ENCODE assay signal across 8 cellular contexts in the genomic region with DNA sequence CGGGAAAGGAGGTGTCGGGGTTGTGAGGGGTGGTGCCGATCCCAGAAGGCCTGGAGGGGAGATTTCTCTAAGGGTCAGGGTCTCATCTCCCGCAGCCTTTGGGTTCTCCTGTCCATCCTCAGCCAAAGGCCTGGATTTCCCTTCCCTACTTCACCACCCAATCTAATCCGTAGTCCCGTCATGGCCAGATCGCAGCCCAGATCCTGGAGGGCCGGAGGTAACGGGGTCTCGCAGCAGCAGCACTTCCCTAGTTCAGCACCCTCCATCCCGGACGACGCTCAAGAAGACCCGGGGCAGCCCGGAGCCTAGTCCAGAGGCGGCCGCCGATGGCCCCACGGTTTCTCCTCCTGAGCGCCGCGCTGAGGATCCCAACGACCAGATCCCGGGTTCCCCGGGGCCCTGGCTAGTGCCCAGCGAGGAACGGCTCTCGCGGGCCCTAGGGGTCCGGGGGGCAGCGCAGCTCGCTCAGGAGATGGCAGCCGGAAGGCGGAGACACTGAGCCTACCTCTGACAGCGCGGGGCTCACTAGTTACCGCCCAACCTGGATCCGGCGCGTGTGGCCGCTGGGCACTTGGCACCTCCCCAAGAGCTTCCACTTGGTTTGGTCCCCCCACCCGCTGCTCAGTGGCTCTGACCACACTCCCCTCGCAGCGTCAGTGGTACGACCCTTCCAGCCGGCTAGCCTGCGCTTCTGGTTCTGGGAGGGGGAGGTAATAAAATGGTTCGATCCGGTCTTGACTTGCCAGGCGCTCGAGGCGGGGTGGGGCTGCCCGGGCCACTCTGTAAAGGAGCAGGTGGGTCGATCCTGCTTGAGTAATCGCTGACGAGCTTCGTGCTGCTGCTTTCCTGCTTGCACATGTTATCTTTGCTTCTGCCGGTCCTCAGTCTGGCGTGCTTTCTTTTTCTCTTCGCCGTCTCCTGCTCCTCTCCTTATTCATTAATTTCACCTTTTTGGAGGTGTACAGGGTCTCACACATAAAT. TPM values are rescaled to one million over a fixed set of nuclear protein-coding genes. Genes with fewer than 3 reads are reported as not detected.
DNase-seq lines count a peak whose midpoint lies in the region; ATAC-seq and TF ChIP-seq lines count a peak whose summit lies in the region.

No MANE protein-coding gene starts in this region.

- no peak overlapping the region for H3K4me3 ChIP-seq in GM23248

- no peaks in the 10 kb centered on the region for H3K27me3 Mint-ChIP-seq in CD4-positive, alpha-beta T cell

- in situ Hi-C loops in GM23248 (cut with MboI) = no loop called here

- DNase-seq in CD4-positive, alpha-beta T cell = peak; percentile 51 to 77 (median 61)
- DNase-seq in GM23248 (peak; percentile 17), NCI-H187 treated with DMSO at 0.1 percent for 48 hours (lab: John Stamatoyannopoulos, UW) (peak; percentile 60), cerebellar cortex (ENCODE audit: low spot score) (peak; percentile 93), kidney glomerular epithelial cell (lab: John Stamatoyannopoulos, UW) (peak; percentile 25), GM19240 (ENCODE audit: insufficient read length, low spot score) (no peak)
- DNase-seq in activated CD4-positive, alpha-beta T cell treated with anti-CD3 and anti-CD28 coated beads for 1 hour = peak; percentile 55
- peak; percentile 70 for DNase-seq in stimulated activated CD4-positive, alpha-beta T cell treated with anti-CD3 and anti-CD28 coated beads, Interleukin-2, amount 100 ng/mL, for 24 hours

- no peaks in the 10 kb centered on the region for H4K20me1 ChIP-seq in GM23248 (ENCODE audit: insufficient read depth)

- H3K9me3 ChIP-seq in CD4-positive, alpha-beta T cell (ENCODE audit: control insufficient read depth, low read length) = no peaks in the 10 kb centered on the region
- H3K9me3 ChIP-seq in GM23248 (ENCODE audit: low read depth) = no peaks in the 10 kb centered on the region

- TF ChIP-seq CTCF in CD4-positive, alpha-beta T cell (IDR thresholded peaks at IDR 0.05) = peak; percentile 31

- H3K4me3 Mint-ChIP-seq in CD4-positive, alpha-beta T cell = peak overlapping the region; percentile 80

- H3K4me1 ChIP-seq in GM23248 (ENCODE audit: insufficient read depth) = peaks cover 6% of the 10 kb centered on the region; the same call in 1 of the 2 replicates

- peaks cover 3% of the 10 kb centered on the region for H3F3A ChIP-seq in GM23248 (ENCODE audit: insufficient read depth)

- H3K9me3 Mint-ChIP-seq in CD4-positive, alpha-beta T cell = no peaks in the 10 kb centered on the region

- no peaks in the 10 kb centered on the region for H3K79me2 ChIP-seq in GM23248 (ENCODE audit: insufficient read depth)

- peak; percentile 72 for ATAC-seq in CD4-positive, alpha-beta T cell (ENCODE audit: poor library complexity)

- intact Hi-C loops in CD4-positive, alpha-beta T cell (cut with DNase I, micrococcal nuclease) = no loop called here

- H3K27me3 ChIP-seq in CD4-positive, alpha-beta T cell (ENCODE audit: control insufficient read depth, insufficient read depth, low read length) = no peaks in the 10 kb centered on the region
- no peaks in the 10 kb centered on the region for H3K27me3 ChIP-seq in GM23248 (replicated peaks; ENCODE audit: insufficient read depth)

- H3K9me2 ChIP-seq in GM23248 (ENCODE audit: insufficient read depth) = no peaks in the 10 kb centered on the region

- H3K27ac ChIP-seq in CD4-positive, alpha-beta T cell (ENCODE audit: low read depth, low read length) = peak overlapping the region; percentile 72
- peak overlapping the region; percentile 69 for H3K27ac ChIP-seq in GM23248

- POLR2A ChIA-PET in CD4-positive, alpha-beta T cell (lab: Charles Lee) = interaction anchor here (0.6 to 6.0 kb wide), 15 partner anchors 9 to 1516 kb away, joined by 3 to 50 read pairs (median 4); partner anchors contain the start of genes ELK1, GRIPAP1, OTUD5 and PRAF2

- H3K27ac Mint-ChIP-seq in CD4-positive, alpha-beta T cell = peak overlapping the region; percentile 86

- H3K9ac ChIP-seq in GM23248 = no peak overlapping the region

- WGBS in GM23248 (ENCODE audit: low coverage in 1 of 2, low lambda C conversion rate in 2 of 2, missing lambda C conversion rate in 2 of 2), 2 experiments = 70 to 73% methylated on average over 26 to 41 of the region's 61 CpGs

- H3K4me1 Mint-ChIP-seq in CD4-positive, alpha-beta T cell (ENCODE audit: low read depth) = peaks cover 32% of the 10 kb centered on the region

- H3K36me3 ChIP-seq in GM23248 (ENCODE audit: low read depth) = no peaks in the 10 kb centered on the region

- H3K36me3 Mint-ChIP-seq in CD4-positive, alpha-beta T cell (ENCODE audit: low read depth) = no peaks in the 10 kb centered on the region

- CTCF ChIA-PET in CD4-positive, alpha-beta T cell (lab: Charles Lee) = interaction anchor here (0.8 to 3.2 kb wide), 4 partner anchors 10 to 59 kb away, joined by 3 to 15 read pairs (median 6); no protein-coding TSS in a partner anchor

- peak overlapping the region; percentile 79; the same call in 1 of the 2 replicates for H2AFZ ChIP-seq in GM23248

- H3K4me2 ChIP-seq in GM23248 (ENCODE audit: unreplicated experiment) = peak overlapping the region; percentile 61

RNA-seq across cellular contexts. Expression of gene MAGIX, which starts 3.6 kb away (rescaled TPM):
- total RNA-seq in CD4-positive, alpha-beta T cell = under 1 TPM; 0.89 to 0.93 TPM
- total RNA-seq in GM23248 (2014; rRNA removed; shearing (Covaris generic)) = 1.3 and 8.0 TPM in 2 replicates
- 1.1 and 1.5 TPM in 2 replicates for polyA plus RNA-seq in GM23248 (2016; fragmentation: Nextera tagmentation; extraction: Ambion mirVana)

RNA-seq across cellular contexts. Expression of gene PLP2, which starts 5.5 kb away (rescaled TPM):
- total RNA-seq in CD4-positive, alpha-beta T cell = 100 to 1,000 TPM; 124 to 128 TPM
- 62.3 and 62.5 TPM in 2 replicates for total RNA-seq in GM23248 (2014; rRNA removed; shearing (Covaris generic))
- 204 and 209 TPM in 2 replicates for polyA plus RNA-seq in GM23248 (2016; fragmentation: Nextera tagmentation; extraction: Ambion mirVana)

RNA-seq across cellular contexts. Expression of gene PRICKLE3, which starts 20.0 kb away (rescaled TPM):
- 1 to 10 TPM; 1.8 to 2.3 TPM for total RNA-seq in CD4-positive, alpha-beta T cell
- total RNA-seq in GM23248 (2014; rRNA removed; shearing (Covaris generic)) = 9.0 and 10.8 TPM in 2 replicates
- polyA plus RNA-seq in GM23248 (2016; fragmentation: Nextera tagmentation; extraction: Ambion mirVana) = 5.1 TPM in 2 replicates

RNA-seq across cellular contexts. Expression of gene SYP, which starts 33.8 kb away (rescaled TPM):
- total RNA-seq in CD4-positive, alpha-beta T cell = under 1 TPM; 0.17 to 0.69 TPM
- 0.54 TPM in 1 of 2 replicates, not detected in the other for total RNA-seq in GM23248 (2014; rRNA removed; shearing (Covaris generic))
- polyA plus RNA-seq in GM23248 (2016; fragmentation: Nextera tagmentation; extraction: Ambion mirVana) = 0.23 TPM in 1 of 2 replicates, not detected in the other

RNA-seq across cellular contexts. Expression of gene GPKOW, which starts 42.7 kb away (rescaled TPM):
- 1 to 10 TPM; 8.9 to 9.6 TPM for total RNA-seq in CD4-positive, alpha-beta T cell
- 19.7 and 22.4 TPM in 2 replicates for total RNA-seq in GM23248 (2014; rRNA removed; shearing (Covaris generic))
- polyA plus RNA-seq in GM23248 (2016; fragmentation: Nextera tagmentation; extraction: Ambion mirVana) = 20.9 and 23.8 TPM in 2 replicates
